In genomic region chr2:61536723-61537581, GRCh38 we compare ENCODE assay signal across 1 cellular context.
TF ChIP-seq lines count a peak whose summit lies in the region.

No MANE protein-coding gene starts in this region.

TF ChIP-seq in HepG2, 621 proteins besides CTCF, POLR2A, EP300 and RAD21 (continued from another document and continues in another):
- TF ChIP-seq TFDP1 (CRISPR knock-in tag; IDR thresholded peaks at IDR 0.05; ENCODE audit: borderline replicate concordance) (peak; percentile 64; the same call in 1 of the 2 replicates), PHF5A (CRISPR knock-in tag; IDR thresholded peaks at IDR 0.05; ENCODE audit: low read depth, unreplicated experiment) (no peak), MATR3 (CRISPR knock-in tag; IDR thresholded peaks at IDR 0.05) (no peak), ZNF556 (CRISPR knock-in tag; IDR thresholded peaks at IDR 0.05; ENCODE audit: borderline replicate concordance) (no peak), ZNF563 (CRISPR knock-in tag; IDR thresholded peaks at IDR 0.05) (no peak), MBD4 (IDR thresholded peaks at IDR 0.05; ENCODE audit: borderline replicate concordance, low read length) (no peak), ZIK1 (CRISPR knock-in tag; IDR thresholded peaks at IDR 0.05; ENCODE audit: borderline replicate concordance, low read depth) (0 out of 2 replicates have a peak, but pooled peaks have one; percentile 5), MZF1 (CRISPR knock-in tag; IDR thresholded peaks at IDR 0.05; ENCODE audit: borderline replicate concordance) (no peak), SIN3A (IDR thresholded peaks at IDR 0.05; ENCODE audit: borderline replicate concordance, low read depth, low read length) (peak; percentile 96; the same call in 1 of the 2 replicates), NCOA5 (CRISPR knock-in tag; IDR thresholded peaks at IDR 0.05) (no peak), SIN3B (IDR thresholded peaks at IDR 0.05; ENCODE audit: low read length) (no peak; the same call in 1 of the 2 replicates), HNRNPLL (IDR thresholded peaks at IDR 0.05; ENCODE audit: low read depth, low read length, poor library complexity, severe bottlenecking) (peak; percentile 10), SRF (IDR thresholded peaks at IDR 0.05; ENCODE audit: low read depth, low read length) (no peak), ZFAT (CRISPR knock-in tag; conservative IDR thresholded peaks at IDR 0.05) (no peak), SMC3 (IDR thresholded peaks at IDR 0.05; ENCODE audit: low read length) (no peak), TEAD2 (CRISPR knock-in tag; IDR thresholded peaks at IDR 0.05) (no peak), ZZZ3 (CRISPR knock-in tag; IDR thresholded peaks at IDR 0.05; ENCODE audit: borderline replicate concordance) (no peak), ZNF547 (CRISPR knock-in tag; IDR thresholded peaks at IDR 0.05) (no peak), LRRFIP1 (CRISPR knock-in tag; conservative IDR thresholded peaks at IDR 0.05) (no peak), PAF1 (CRISPR knock-in tag; IDR thresholded peaks at IDR 0.05) (no peak), ZNF615 (CRISPR knock-in tag; IDR thresholded peaks at IDR 0.05; ENCODE audit: borderline replicate concordance) (peak; percentile 70; the same call in 1 of the 2 replicates), ZNF704 (CRISPR knock-in tag; IDR thresholded peaks at IDR 0.05; ENCODE audit: borderline replicate concordance) (no peak), TCF12 (IDR thresholded peaks at IDR 0.05) (no peak), TCF12 (CRISPR knock-in tag; IDR thresholded peaks at IDR 0.05) (no peak), PHF8 (CRISPR knock-in tag; IDR thresholded peaks at IDR 0.05) (peak; percentile 53), ZNF124 (CRISPR knock-in tag; IDR thresholded peaks at IDR 0.05) (no peak), THAP9 (CRISPR knock-in tag; IDR thresholded peaks at IDR 0.05; ENCODE audit: borderline replicate concordance) (peak; percentile 61; the same call in 1 of the 2 replicates), ZSCAN12 (CRISPR knock-in tag; IDR thresholded peaks at IDR 0.05) (0 out of 2 replicates have a peak, but pooled peaks have one; percentile 52), TEF (CRISPR knock-in tag; IDR thresholded peaks at IDR 0.05) (no peak), KDM6A (CRISPR knock-in tag; IDR thresholded peaks at IDR 0.05; ENCODE audit: low read depth) (peak; percentile 50; the same call in 1 of the 2 replicates), ADNP (CRISPR knock-in tag; IDR thresholded peaks at IDR 0.05) (no peak), MTF1 (CRISPR knock-in tag; IDR thresholded peaks at IDR 0.05) (no peak), EED (CRISPR knock-in tag; IDR thresholded peaks at IDR 0.05) (no peak), ZNF407 (CRISPR knock-in tag; IDR thresholded peaks at IDR 0.05; ENCODE audit: not compliant biosample characterization) (peak; percentile 39), NFATC3 (CRISPR knock-in tag; IDR thresholded peaks at IDR 0.05) (no peak), SMARCE1 (IDR thresholded peaks at IDR 0.05; ENCODE audit: borderline replicate concordance) (no peak), NFE2L1 (CRISPR knock-in tag; IDR thresholded peaks at IDR 0.05; ENCODE audit: borderline replicate concordance) (no peak), MAF1 (CRISPR knock-in tag; IDR thresholded peaks at IDR 0.05; ENCODE audit: borderline replicate concordance) (no peak), FOXO1 (CRISPR knock-in tag; IDR thresholded peaks at IDR 0.05) (0 out of 2 replicates have a peak, but pooled peaks have one; percentile 63), SALL2 (CRISPR knock-in tag; IDR thresholded peaks at IDR 0.05) (peak; percentile 77; the same call in 1 of the 2 replicates), ZNF335 (CRISPR knock-in tag; IDR thresholded peaks at IDR 0.05) (peak; percentile 78), ZBTB39 (CRISPR knock-in tag; IDR thresholded peaks at IDR 0.05) (no peak), TFE3 (CRISPR knock-in tag; IDR thresholded peaks at IDR 0.05) (peak; percentile 69)
